In the genomic region with DNA sequence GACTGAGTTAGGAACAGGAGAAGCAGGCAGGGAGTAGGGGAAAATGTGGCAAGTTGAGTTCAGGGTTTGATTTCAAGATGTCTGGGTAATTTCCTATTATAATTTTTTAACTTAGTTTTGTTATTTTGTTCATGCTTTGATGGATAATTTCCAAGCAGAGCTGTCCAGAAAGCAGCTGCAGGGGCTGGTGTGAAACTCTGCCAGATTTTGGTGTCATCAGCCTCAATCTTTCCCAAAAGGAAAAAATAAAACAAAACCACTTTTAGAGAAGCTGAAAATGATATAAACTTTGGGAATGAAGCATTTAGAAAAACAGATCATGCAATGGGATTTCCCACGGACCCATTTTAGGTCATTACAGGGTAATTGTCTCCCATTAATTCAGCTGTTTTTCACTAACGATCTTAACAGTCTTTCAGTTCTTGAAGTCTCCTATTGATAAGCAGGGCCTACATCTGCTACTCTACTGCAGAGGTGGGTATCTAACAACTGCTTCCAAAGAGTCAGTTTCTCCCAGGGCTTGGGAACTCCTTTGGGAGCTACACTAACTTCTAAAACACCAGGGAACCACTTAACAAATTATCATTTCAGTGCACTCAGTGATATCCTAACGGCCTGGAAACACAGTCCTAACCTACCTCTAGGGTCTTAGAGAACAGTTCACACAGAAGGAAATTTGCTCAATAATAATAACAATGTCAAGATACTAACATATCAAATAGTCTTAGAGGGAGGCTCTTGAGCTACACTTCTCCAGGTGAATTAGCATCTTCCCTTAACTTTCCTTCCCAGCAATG, we compare ENCODE assay signal across 23 cellular contexts. TPM values are rescaled to one million over a fixed set of nuclear protein-coding genes. Genes with fewer than 3 reads are reported as not detected.
DNase-seq lines count a peak whose midpoint lies in the region; ATAC-seq and TF ChIP-seq lines count a peak whose summit lies in the region.
"Had no signal": no experiment of that assay in that cellular context is flagged by ENCODE, and none has a peak within 500 bp of the region (broad histone marks: within the 10 kb centered on the region; RNA-seq: fewer than 3 reads in every experiment).

No MANE protein-coding gene starts in this region.

- TF ChIP-seq CTCF in WTC11 (IDR thresholded peaks at IDR 0.05) = no peak

- H3K9me3 Mint-ChIP-seq in WTC11 = peaks cover 35% of the 10 kb centered on the region

- H3K9ac ChIP-seq in subcutaneous abdominal adipose tissue (ENCODE audit: low read length in 5 of 5) = no peak overlapping the region
- H3K9ac ChIP-seq: SK-N-SH had no signal

- peaks cover 27 to 36% (median 30%) of the 10 kb centered on the region in 5 donors for H3K36me3 ChIP-seq in subcutaneous abdominal adipose tissue (ENCODE audit: control insufficient read depth in 5 of 5, insufficient read depth in 5 of 5, low read length in 5 of 5)

- no peak overlapping the region for H3K27ac Mint-ChIP-seq in WTC11
- H3K27ac Mint-ChIP-seq: activated CD4-positive, alpha-beta T cell treated with anti-CD3 and anti-CD28 coated beads, Interleukin-2, amount 10 ng/mL, durations not matched to agents 24 days and 14 days; activated CD8-positive, alpha-beta memory T cell treated with anti-CD3 and anti-CD28 coated beads, Interleukin-2, amount 10 ng/mL, durations not matched to agents 7 days and 5 days; activated naive CD4-positive, alpha-beta T cell treated with anti-CD3 and anti-CD28 coated beads for 36 hours; activated T-cell treated with anti-CD3 and anti-CD28 coated beads, Interleukin-2, amount 50 U/mL, for 72 hours; dendritic cell treated with granulocyte-macrophage colony-stimulating factor and Interleukin-4, amounts not matched to agents 40 ng/mL and 50 ng/mL, for 4 days; stimulated activated memory B cell treated with anti-CD40 and anti-IgM and Interleukin-4, amounts not matched to agents 10 μg/mL and 1 μg/mL and 100 μg/mL, for 72 hours had no signal

- ATAC-seq in WTC11 = peak; percentile 96
- no peak for ATAC-seq in HG03139 (IDR thresholded peaks at IDR 0.05; ENCODE audit: unreplicated experiment)
- no peak for ATAC-seq in GM21529 (IDR thresholded peaks at IDR 0.05; ENCODE audit: unreplicated experiment)
- ATAC-seq: activated CD8-positive, alpha-beta memory T cell treated with anti-CD3 and anti-CD28 coated beads, Interleukin-2, amount 10 ng/mL, durations not matched to agents 7 days and 5 days; activated T-cell treated with anti-CD3 and anti-CD28 coated beads, Interleukin-2, amount 50 U/mL, for 72 hours; GM12878; stimulated activated memory B cell treated with anti-CD40 and anti-IgM and Interleukin-4, amounts not matched to agents 10 μg/mL and 1 μg/mL and 100 μg/mL, for 72 hours had no signal

- peaks cover 0 to 8% (median 6%) of the 10 kb centered on the region in 5 donors for H3K4me1 ChIP-seq in subcutaneous abdominal adipose tissue (ENCODE audit: control insufficient read depth in 5 of 5, insufficient read depth in 5 of 5, low read length in 5 of 5)

- H3K27ac ChIP-seq in subcutaneous abdominal adipose tissue (ENCODE audit: low read depth, low read length) = peak overlapping the region; percentile 27
- H3K27ac ChIP-seq: RWPE1, testis had no signal

- H3K27me3 Mint-ChIP-seq in WTC11 (ENCODE audit: low read depth) = peaks cover 100% of the 10 kb centered on the region
- H3K27me3 Mint-ChIP-seq: activated CD4-positive, alpha-beta T cell treated with anti-CD3 and anti-CD28 coated beads, Interleukin-2, amount 10 ng/mL, durations not matched to agents 24 days and 14 days; activated CD8-positive, alpha-beta memory T cell treated with anti-CD3 and anti-CD28 coated beads, Interleukin-2, amount 10 ng/mL, durations not matched to agents 7 days and 5 days; stimulated activated memory B cell treated with anti-CD40 and anti-IgM and Interleukin-4, amounts not matched to agents 10 μg/mL and 1 μg/mL and 100 μg/mL, for 72 hours had no signal

- CTCF ChIA-PET in WTC11 (lab: Charles Lee) = interaction anchor here (1.0 to 1.8 kb wide), 6 partner anchors 11 to 126 kb away, joined by 3 to 8 read pairs (median 6); partner anchors contain the start of genes ASAP3 and HNRNPR

- POLR2A ChIA-PET in WTC11 (lab: Charles Lee) = interaction anchor here (0.6 to 2.0 kb wide), 2 partner anchors 13 to 177 kb away, joined by 4 to 12 read pairs; partner anchors contain the start of gene HNRNPR

- no peak overlapping the region for H3K4me3 Mint-ChIP-seq in WTC11
- H3K4me3 Mint-ChIP-seq: activated CD4-positive, alpha-beta T cell treated with anti-CD3 and anti-CD28 coated beads, Interleukin-2, amount 10 ng/mL, durations not matched to agents 24 days and 14 days; activated CD8-positive, alpha-beta memory T cell treated with anti-CD3 and anti-CD28 coated beads, Interleukin-2, amount 10 ng/mL, durations not matched to agents 7 days and 5 days; activated naive CD4-positive, alpha-beta T cell treated with anti-CD3 and anti-CD28 coated beads for 36 hours; activated T-cell treated with anti-CD3 and anti-CD28 coated beads, Interleukin-2, amount 50 U/mL, for 72 hours; dendritic cell treated with granulocyte-macrophage colony-stimulating factor and Interleukin-4, amounts not matched to agents 40 ng/mL and 50 ng/mL, for 4 days; stimulated activated memory B cell treated with anti-CD40 and anti-IgM and Interleukin-4, amounts not matched to agents 10 μg/mL and 1 μg/mL and 100 μg/mL, for 72 hours had no signal

- H3K4me1 Mint-ChIP-seq in WTC11 = no peaks in the 10 kb centered on the region
- H3K4me1 Mint-ChIP-seq: stimulated activated memory B cell treated with anti-CD40 and anti-IgM and Interleukin-4, amounts not matched to agents 10 μg/mL and 1 μg/mL and 100 μg/mL, for 72 hours had no signal

- peaks cover 24 to 37% (median 30%) of the 10 kb centered on the region in 5 donors for H3K9me3 ChIP-seq in subcutaneous abdominal adipose tissue (ENCODE audit: control insufficient read depth in 5 of 5, low read length in 5 of 5)
- H3K9me3 ChIP-seq: testis had no signal

- DNase-seq in WTC11 (ENCODE audit: low spot score) = no peak
- peak; percentile 60 for DNase-seq in fibroblast of peridontal ligament (ENCODE audit: extremely low read depth)
- peak; percentile 37 for DNase-seq in iPS-NIHi7 (ENCODE audit: extremely low spot score)
- no peak for DNase-seq in activated naive CD4-positive, alpha-beta T cell (lab: John Stamatoyannopoulos, UW)
- DNase-seq: activated CD4-positive, alpha-beta T cell treated with anti-CD3 and anti-CD28 coated beads, Interleukin-2, amount 10 ng/mL, durations not matched to agents 24 days and 14 days; activated CD8-positive, alpha-beta memory T cell treated with anti-CD3 and anti-CD28 coated beads, Interleukin-2, amount 10 ng/mL, durations not matched to agents 7 days and 5 days; activated naive CD4-positive, alpha-beta T cell treated with anti-CD3 and anti-CD28 coated beads for 36 hours; activated T-cell treated with anti-CD3 and anti-CD28 coated beads, Interleukin-2, amount 50 U/mL, for 72 hours; DND-41; NCI-H1105; NCI-H2029 treated with DMSO at 0.1 percent for 48 hours; NCI-H446; NCI-H82; SK-N-SH; stimulated activated CD4-positive, alpha-beta T cell treated with anti-CD3 and anti-CD28 coated beads, Interleukin-4, amount 100 ng/mL, for 1 hour; testis had no signal

- no peaks in the 10 kb centered on the region for H3K27me3 ChIP-seq in subcutaneous abdominal adipose tissue (ENCODE audit: control insufficient read depth in 5 of 5, insufficient read depth in 4 of 5, low read length in 5 of 5)
- H3K27me3 ChIP-seq: testis had no signal

- peaks cover 30% of the 10 kb centered on the region for H3K36me3 Mint-ChIP-seq in WTC11

- H3K4me3 ChIP-seq in subcutaneous abdominal adipose tissue (ENCODE audit: low read depth in 1 of 5, low read length in 5 of 5) = no peak overlapping the region
- H3K4me3 ChIP-seq: GM12878, testis had no signal

TF ChIP-seq in WTC11, 78 proteins besides CTCF, POLR2A, EP300 and RAD21 (continues in another document):
- no peak for TF ChIP-seq TP53 (CRISPR knock-in tag; IDR thresholded peaks at IDR 0.05)
- no peak for TF ChIP-seq PRDM15 (CRISPR knock-in tag; IDR thresholded peaks at IDR 0.05)
- TF ChIP-seq MYBL2 (CRISPR knock-in tag; IDR thresholded peaks at IDR 0.05) = no peak
- no peak for TF ChIP-seq HMGA2 (CRISPR knock-in tag; IDR thresholded peaks at IDR 0.05)
- no peak for TF ChIP-seq SOX15 (CRISPR knock-in tag; IDR thresholded peaks at IDR 0.05)
- TF ChIP-seq ZBTB21 (CRISPR knock-in tag; IDR thresholded peaks at IDR 0.05; ENCODE audit: borderline replicate concordance) = no peak
- TF ChIP-seq, protein P1, sequence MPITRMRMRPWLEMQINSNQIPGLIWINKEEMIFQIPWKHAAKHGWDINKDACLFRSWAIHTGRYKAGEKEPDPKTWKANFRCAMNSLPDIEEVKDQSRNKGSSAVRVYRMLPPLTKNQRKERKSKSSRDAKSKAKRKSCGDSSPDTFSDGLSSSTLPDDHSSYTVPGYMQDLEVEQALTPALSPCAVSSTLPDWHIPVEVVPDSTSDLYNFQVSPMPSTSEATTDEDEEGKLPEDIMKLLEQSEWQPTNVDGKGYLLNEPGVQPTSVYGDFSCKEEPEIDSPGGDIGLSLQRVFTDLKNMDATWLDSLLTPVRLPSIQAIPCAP (CRISPR knock-in tag; IDR thresholded peaks at IDR 0.05) = no peak

RNA-seq across cellular contexts. Expression of gene ZNF436, which starts 12.3 kb away (rescaled TPM):
- total RNA-seq in WTC11 (2021) = 1.3 to 1.7 TPM (median 1.6 TPM) in 3 replicates

RNA-seq across cellular contexts. Expression of gene HNRNPR, which starts 13.2 kb away (rescaled TPM):
- 157 to 178 TPM (median 170 TPM) in 3 replicates for total RNA-seq in WTC11 (2021)

Comparison
In these comparisons a context has a peak if more than half of its experiments do, and no peak if none do; other contexts are left out.
1. DNase-seq: peak in fibroblast of peridontal ligament (single experiment) and iPS-NIHi7 (single experiment); none in WTC11 (single experiment) and activated naive CD4-positive, alpha-beta T cell (0 of 4).